8 cellular contexts compared by ENCODE assay signal in genomic region chr2:32277363-32277673, GRCh38. TPM values are rescaled to one million over a fixed set of nuclear protein-coding genes. Genes with fewer than 3 reads are reported as not detected.
DNase-seq lines count a peak whose midpoint lies in the region; ATAC-seq and TF ChIP-seq lines count a peak whose summit lies in the region.

No MANE protein-coding gene starts in this region.

- H3K9me3 Mint-ChIP-seq in Calu3 (ENCODE audit: low read depth, unreplicated experiment), result no peaks in the 10 kb centered on the region

- H3K23ac ChIP-seq in neuronal stem cell (ENCODE audit: low read depth, low read length, poor library complexity), result no peak overlapping the region

- no peaks in the 10 kb centered on the region for H4K20me1 ChIP-seq in KMS-11 (ENCODE audit: insufficient read depth)

- no peak overlapping the region for H3K14ac ChIP-seq in neuronal stem cell (ENCODE audit: low read length)

- H3K27me3 ChIP-seq in KMS-11 (ENCODE audit: insufficient read depth, low read depth), result no peaks in the 10 kb centered on the region
- no peaks in the 10 kb centered on the region for H3K27me3 ChIP-seq in duodenal mucosa (ENCODE audit: control insufficient read depth in 1 of 2, insufficient read depth in 2 of 2, low read length in 2 of 2)
- H3K27me3 ChIP-seq in neuronal stem cell (ENCODE audit: control insufficient read depth in 3 of 3, insufficient read depth in 3 of 3, low read depth in 1 of 3, low read length in 3 of 3), result no peaks in the 10 kb centered on the region

- no peak overlapping the region for H2BK15ac ChIP-seq in neuronal stem cell (ENCODE audit: low read length)

- no peak overlapping the region for H2BK5ac ChIP-seq in neuronal stem cell (ENCODE audit: low read length)

- no peak overlapping the region for H2AK5ac ChIP-seq in neuronal stem cell (ENCODE audit: low read depth, low read length)

- no peak overlapping the region for H3K18ac ChIP-seq in neuronal stem cell (ENCODE audit: low read length)

- H3K36me3 ChIP-seq in KMS-11 (ENCODE audit: insufficient read depth) (no peaks in the 10 kb centered on the region), duodenal mucosa (ENCODE audit: control insufficient read depth in 1 of 2, insufficient read depth in 2 of 2, low read length in 2 of 2) (peaks cover 0 to 5% of the 10 kb centered on the region in 2 donors), neuronal stem cell (replicated peaks in 1 of 2; ENCODE audit: control insufficient read depth in 2 of 2, insufficient read depth in 2 of 2, low read length in 2 of 2) (peaks cover 4 to 16% of the 10 kb centered on the region in 2 donors)

- H2BK120ac ChIP-seq in neuronal stem cell (ENCODE audit: low read depth, low read length), result no peak overlapping the region

- no peak overlapping the region for H4K8ac ChIP-seq in neuronal stem cell (ENCODE audit: low read depth, low read length)

- no peak overlapping the region for H4K91ac ChIP-seq in neuronal stem cell (ENCODE audit: low read depth, low read length, poor library complexity)

- TF ChIP-seq CTCF in Calu3 (IDR thresholded peaks at IDR 0.05; ENCODE audit: unreplicated experiment) (no peak), KMS-11 (conservative IDR thresholded peaks at IDR 0.05; ENCODE audit: low read depth, low read length) (no peak)

- peak overlapping the region; percentile 87 for H3K4me3 Mint-ChIP-seq in Calu3 (ENCODE audit: low read depth, unreplicated experiment)

- H3K9ac ChIP-seq in KMS-11 (peak overlapping the region; percentile 89; the same call in 1 of the 2 replicates), duodenal mucosa (ENCODE audit: low read depth in 1 of 2, low read length in 2 of 2) (peak overlapping the region; percentile 87 to 88), neuronal stem cell (ENCODE audit: low read depth, low read length, poor library complexity) (no peak overlapping the region)

- intact Hi-C loops in Calu3 (cut with micrococcal nuclease; ENCODE audit: unreplicated experiment), result no loop called here

- H3K27ac ChIP-seq in KMS-11 (peak overlapping the region; percentile 65), duodenal mucosa (ENCODE audit: low read depth, low read length) (no peak overlapping the region), neuronal stem cell (replicated peaks; ENCODE audit: low read length) (no peak overlapping the region)

- CTCF ChIA-PET in Calu3 (lab: Charles Lee), result no interaction called here

- H3K9me3 ChIP-seq in duodenal mucosa (ENCODE audit: control insufficient read depth in 1 of 2, low read length in 2 of 2), result no peaks in the 10 kb centered on the region
- no peaks in the 10 kb centered on the region for H3K9me3 ChIP-seq in neuronal stem cell (replicated peaks in 1 of 2; ENCODE audit: control insufficient read depth in 2 of 2, insufficient read depth in 1 of 2, low read depth in 1 of 2, low read length in 2 of 2)

- peaks cover 12% of the 10 kb centered on the region for H3K4me1 ChIP-seq in KMS-11 (ENCODE audit: low read depth, poor library complexity, severe bottlenecking)
- H3K4me1 ChIP-seq in duodenal mucosa (ENCODE audit: control insufficient read depth in 1 of 2, insufficient read depth in 2 of 2, low read length in 2 of 2), result peaks cover 3% of the 10 kb centered on the region in 2 donors
- H3K4me1 ChIP-seq in neuronal stem cell (ENCODE audit: control insufficient read depth in 2 of 2, insufficient read depth in 1 of 2, low read depth in 1 of 2, low read length in 2 of 2), result no peaks in the 10 kb centered on the region

- no CpG with 5 or more reads among the region's 5 CpGs for WGBS in neuronal stem cell (ENCODE audit: extremely low coverage in 2 of 2, insufficient read length in 2 of 2, insufficient replicate concordance in 1 of 2), 2 donors

- H3K79me1 ChIP-seq in neuronal stem cell (ENCODE audit: low read depth, low read length), result peaks cover 3% of the 10 kb centered on the region

- H2AFZ ChIP-seq in KMS-11 (ENCODE audit: low read depth) (peak overlapping the region; percentile 98), neuronal stem cell (ENCODE audit: low read length) (peak overlapping the region; percentile 88)

- H3K4ac ChIP-seq in neuronal stem cell (ENCODE audit: low read length), result no peak overlapping the region

- ATAC-seq in HG02840 (IDR thresholded peaks at IDR 0.05; ENCODE audit: low FRiP score, unreplicated experiment) (no peak), GM19023 (IDR thresholded peaks at IDR 0.05; ENCODE audit: unreplicated experiment) (no peak)

- H3K4me2 ChIP-seq in KMS-11 (peak overlapping the region; percentile 82), neuronal stem cell (ENCODE audit: insufficient read depth, low read length, poor library complexity, severe bottlenecking) (no peak overlapping the region)

- H3K79me2 ChIP-seq in KMS-11 (ENCODE audit: insufficient read depth, low read depth), result peaks cover 34% of the 10 kb centered on the region

- DNase-seq in Calu3 (no peak), neuronal stem cell (ENCODE audit: low spot score) (no peak), NCI-H2171 treated with DMSO at 0.1 percent for 48 hours (lab: John Stamatoyannopoulos, UW) (no peak), DMS153 treated with DMSO at 0.1 percent for 48 hours (lab: John Stamatoyannopoulos, UW; ENCODE audit: unreplicated experiment) (no peak)

- H3K4me3 ChIP-seq in KMS-11 (IDR thresholded peaks at IDR 0.05; ENCODE audit: insufficient read depth, low read depth, low read length) (peak overlapping the region; percentile 35), duodenal mucosa (ENCODE audit: low read depth in 1 of 2, low read length in 2 of 2) (peak overlapping the region; percentile 88 to 97), neuronal stem cell (ENCODE audit: low read length in 2 of 2) (peak overlapping the region; percentile 47 to 80)

- peaks cover 7% of the 10 kb centered on the region for H3K4me1 Mint-ChIP-seq in Calu3 (ENCODE audit: low read depth, unreplicated experiment)

- peak overlapping the region; percentile 92 for H3K27ac Mint-ChIP-seq in Calu3 (ENCODE audit: unreplicated experiment)

- TSS peak; percentile 84 for BruUV-seq in Calu3 (replicated peaks; lab: Mats Ljungman, UMichigan)

- H2BK12ac ChIP-seq in neuronal stem cell (ENCODE audit: low read length), result no peak overlapping the region

- peaks cover 29% of the 10 kb centered on the region for H3K36me3 Mint-ChIP-seq in Calu3 (ENCODE audit: insufficient read depth, unreplicated experiment)

- no peaks in the 10 kb centered on the region for H3K27me3 Mint-ChIP-seq in Calu3 (ENCODE audit: unreplicated experiment)

RNA-seq across cellular contexts. Expression of gene YIPF4, which starts 0.4 kb away (rescaled TPM):
- 50.5 and 57.0 TPM in 2 replicates for total RNA-seq in Calu3 (2022)
- 10.2 TPM for polyA plus RNA-seq in neuronal stem cell (2013, experiment 1 of 2)
- polyA plus RNA-seq in neuronal stem cell (2013, experiment 2 of 2), result 9.5 TPM

RNA-seq across cellular contexts. Expression of gene NLRC4, which starts 12.6 kb away (rescaled TPM):
- total RNA-seq in Calu3 (2022), result not detected in 2 replicates
- not detected for polyA plus RNA-seq in neuronal stem cell (2013, experiment 1 of 2)
- polyA plus RNA-seq in neuronal stem cell (2013, experiment 2 of 2), result not detected

Comparison
In these comparisons a context has a peak if more than half of its experiments do, and no peak if none do; other contexts are left out.
1. H3K4me3 ChIP-seq: peak in every context shown above with its lines; median percentile 92 in duodenal mucosa; 64 in neuronal stem cell; 35 in KMS-11.